Comparison of ENCODE assay signal across 4 cellular contexts in genomic region chr4:53810643-53811042, GRCh38.
"Had no signal": no experiment of that assay in that cellular context is flagged by ENCODE, and none has a peak within 500 bp of the region (broad histone marks: within the 10 kb centered on the region; RNA-seq: fewer than 3 reads in every experiment).

No MANE protein-coding gene starts in this region.

- H2AFZ ChIP-seq: GM23338 had no signal

- H3K27ac Mint-ChIP-seq: GM23338, IgD-negative memory B cell had no signal

- H3K27me3 Mint-ChIP-seq: IgD-negative memory B cell had no signal

- H3K4me2 ChIP-seq: GM23338 had no signal

- H3K4me3 ChIP-seq: GM23338 had no signal

- H3K9me3 Mint-ChIP-seq: GM23338, H9, IgD-negative memory B cell had no signal

- DNase-seq: HCEC 1CT had no signal

- H3K4me1 Mint-ChIP-seq: GM23338, H9, IgD-negative memory B cell had no signal

- H3K4me3 Mint-ChIP-seq: GM23338, H9, IgD-negative memory B cell had no signal

- ATAC-seq: GM23338 had no signal
